ENCODE assay signal across 17 cellular contexts in genomic region chr6:89073014-89073620, GRCh38. TPM values are rescaled to one million over a fixed set of nuclear protein-coding genes. Genes with fewer than 3 reads are reported as not detected.
A peak's percentile ranks its signal among the peaks of the same experiment; 100 is the strongest.
DNase-seq lines count a peak whose midpoint lies in the region; ATAC-seq and TF ChIP-seq lines count a peak whose summit lies in the region.
"Had no signal": no experiment of that assay in that cellular context is flagged by ENCODE, and none has a peak within 500 bp of the region (broad histone marks: within the 10 kb centered on the region; RNA-seq: fewer than 3 reads in every experiment).

No MANE protein-coding gene starts in this region.

- H4K8ac ChIP-seq in mesenchymal stem cell (ENCODE audit: low read length): peak overlapping the region; percentile 51

- DNase-seq in Right ventricle myocardium inferior (ENCODE audit: missing footprints) (no peak), cardiac septum (ENCODE audit: low spot score) (no peak), chondrocyte (ENCODE audit: low spot score) (no peak), mesenchymal stem cell (peak; percentile 53), upper lobe of right lung (no peak), cerebellar nuclear complex (lab: John Stamatoyannopoulos, UW) (no peak), NCI-H2196 treated with DMSO at 0.1 percent for 48 hours (lab: John Stamatoyannopoulos, UW; ENCODE audit: unreplicated experiment) (no peak)
- DNase-seq: activated CD4-positive, alpha-beta memory T cell treated with anti-CD3 and anti-CD28 coated beads, Interleukin-2, amount 10 ng/mL, durations not matched to agents 7 days and 5 days; activated naive CD4-positive, alpha-beta T cell treated with anti-CD3 and anti-CD28 coated beads, Interleukin-2, amount 10 ng/mL, durations not matched to agents 7 days and 5 days; gastrocnemius medialis; left colon; NCI-H524 treated with DMSO at 0.1 percent for 48 hours; T-helper 1 cell had no signal

- H3K27ac Mint-ChIP-seq in chondrocyte (ENCODE audit: unreplicated experiment): peak overlapping the region; percentile 41
- H3K27ac Mint-ChIP-seq: activated CD4-positive, alpha-beta memory T cell treated with anti-CD3 and anti-CD28 coated beads, Interleukin-2, amount 10 ng/mL, durations not matched to agents 7 days and 5 days; activated naive CD4-positive, alpha-beta T cell treated with anti-CD3 and anti-CD28 coated beads, Interleukin-2, amount 10 ng/mL, durations not matched to agents 7 days and 5 days had no signal

- peak overlapping the region in 1 of 2 experiments; percentile 59 for H3K18ac ChIP-seq in mesenchymal stem cell (ENCODE audit: low read depth in 1 of 2, low read length in 2 of 2)

- no peak overlapping the region for H3K14ac ChIP-seq in mesenchymal stem cell (ENCODE audit: low read length in 2 of 2)

- intact Hi-C loops in Right ventricle myocardium inferior (cut with DNase I) (no loop called here), cardiac septum (cut with DNase I) (no loop called here), upper lobe of right lung (cut with DNase I) (no loop called here)

- no peak overlapping the region for H2BK120ac ChIP-seq in mesenchymal stem cell (ENCODE audit: low read depth, low read length)

- H3K27ac ChIP-seq in mesenchymal stem cell (ENCODE audit: low read length, poor library complexity, severe bottlenecking) (no peak overlapping the region), upper lobe of right lung (peak overlapping the region; percentile 25)
- H3K27ac ChIP-seq: coronary artery, gastrocnemius medialis, prostate gland had no signal

- H4K91ac ChIP-seq in mesenchymal stem cell (ENCODE audit: low read length): no peak overlapping the region

- no peak overlapping the region for H2BK12ac ChIP-seq in mesenchymal stem cell (ENCODE audit: low read length in 2 of 2)

- no peaks in the 10 kb centered on the region for H3K27me3 Mint-ChIP-seq in chondrocyte (ENCODE audit: low read depth)

- H3K4me2 ChIP-seq in mesenchymal stem cell (ENCODE audit: low read length, poor library complexity, severe bottlenecking): no peak overlapping the region

- peaks cover 19% of the 10 kb centered on the region for H3K4me1 Mint-ChIP-seq in chondrocyte (ENCODE audit: low read depth)
- H3K4me1 Mint-ChIP-seq: activated CD4-positive, alpha-beta memory T cell treated with anti-CD3 and anti-CD28 coated beads, Interleukin-2, amount 10 ng/mL, durations not matched to agents 7 days and 5 days had no signal

- H3K36me3 Mint-ChIP-seq in chondrocyte (ENCODE audit: low read depth): no peaks in the 10 kb centered on the region

- ATAC-seq in Right ventricle myocardium inferior: peak; percentile 72
- peak; percentile 91 for ATAC-seq in upper lobe of right lung
- no peak for ATAC-seq in HG03342 (IDR thresholded peaks at IDR 0.05; ENCODE audit: unreplicated experiment)
- ATAC-seq: left colon had no signal

- H3K27me3 ChIP-seq in mesenchymal stem cell (ENCODE audit: control insufficient read depth in 1 of 2, insufficient read depth in 1 of 2, low read length in 2 of 2) (no peaks in the 10 kb centered on the region), upper lobe of right lung (no peaks in the 10 kb centered on the region)
- H3K27me3 ChIP-seq: gastrocnemius medialis had no signal

- H3K9me3 ChIP-seq in mesenchymal stem cell (ENCODE audit: control insufficient read depth, low read length): no peaks in the 10 kb centered on the region
- H3K9me3 ChIP-seq in upper lobe of right lung: no peaks in the 10 kb centered on the region
- H3K9me3 ChIP-seq: gastrocnemius medialis, prostate gland had no signal

- H3K4me1 ChIP-seq in mesenchymal stem cell (ENCODE audit: control insufficient read depth, insufficient read depth, low read depth, low read length): no peaks in the 10 kb centered on the region
- no peaks in the 10 kb centered on the region for H3K4me1 ChIP-seq in upper lobe of right lung
- H3K4me1 ChIP-seq: gastrocnemius medialis, prostate gland had no signal

- no peak overlapping the region for H2BK15ac ChIP-seq in mesenchymal stem cell (ENCODE audit: low read depth, poor library complexity, severe bottlenecking)

- no peak overlapping the region for H2AK5ac ChIP-seq in mesenchymal stem cell (ENCODE audit: low read length, severe bottlenecking)

- no peak overlapping the region for H3K23ac ChIP-seq in mesenchymal stem cell (ENCODE audit: low read length in 2 of 2)

- no peak for TF ChIP-seq CTCF in chondrocyte (IDR thresholded peaks at IDR 0.05)
- TF ChIP-seq CTCF in upper lobe of right lung (IDR thresholded peaks at IDR 0.05): no peak

- H3K9me3 Mint-ChIP-seq in chondrocyte (ENCODE audit: low read depth): no peaks in the 10 kb centered on the region
- H3K9me3 Mint-ChIP-seq: activated CD4-positive, alpha-beta memory T cell treated with anti-CD3 and anti-CD28 coated beads, Interleukin-2, amount 10 ng/mL, durations not matched to agents 7 days and 5 days; activated naive CD4-positive, alpha-beta T cell treated with anti-CD3 and anti-CD28 coated beads, Interleukin-2, amount 10 ng/mL, durations not matched to agents 7 days and 5 days had no signal

- H2BK5ac ChIP-seq in mesenchymal stem cell (ENCODE audit: low read depth, low read length, poor library complexity, severe bottlenecking): no peak overlapping the region

- no peak overlapping the region for H3K4me3 Mint-ChIP-seq in chondrocyte (ENCODE audit: unreplicated experiment)
- H3K4me3 Mint-ChIP-seq: activated CD4-positive, alpha-beta memory T cell treated with anti-CD3 and anti-CD28 coated beads, Interleukin-2, amount 10 ng/mL, durations not matched to agents 7 days and 5 days; activated naive CD4-positive, alpha-beta T cell treated with anti-CD3 and anti-CD28 coated beads, Interleukin-2, amount 10 ng/mL, durations not matched to agents 7 days and 5 days had no signal

- 47% methylated on average over 4 of the region's 4 CpGs for WGBS in mesenchymal stem cell

- H3K9ac ChIP-seq in mesenchymal stem cell (ENCODE audit: low read length): no peak overlapping the region

- H3K36me3 ChIP-seq in mesenchymal stem cell (ENCODE audit: control insufficient read depth in 1 of 2, insufficient read depth in 2 of 2, low read depth in 1 of 2, low read length in 2 of 2): no peaks in the 10 kb centered on the region
- no peaks in the 10 kb centered on the region for H3K36me3 ChIP-seq in upper lobe of right lung
- H3K36me3 ChIP-seq: gastrocnemius medialis, prostate gland had no signal

- peak overlapping the region; percentile 29 for H2AFZ ChIP-seq in mesenchymal stem cell (ENCODE audit: low read depth, low read length)

- no peak overlapping the region for H3K4ac ChIP-seq in mesenchymal stem cell (ENCODE audit: low read depth in 1 of 2, low read length in 2 of 2)

- H3K4me3 ChIP-seq in mesenchymal stem cell (ENCODE audit: insufficient read depth in 1 of 2, low read depth in 1 of 2, low read length in 2 of 2) (no peak overlapping the region), upper lobe of right lung (no peak overlapping the region)
- H3K4me3 ChIP-seq: coronary artery, gastrocnemius medialis, prostate gland had no signal

- H3K79me1 ChIP-seq in mesenchymal stem cell (replicated peaks; ENCODE audit: low read length, poor library complexity, severe bottlenecking): no peaks in the 10 kb centered on the region

RNA-seq across cellular contexts. Expression of gene PNRC1, which starts 7.4 kb away (rescaled TPM):
- total RNA-seq in Right ventricle myocardium inferior (139 TPM), cardiac septum (211 TPM), chondrocyte (104 to 115 TPM (median 111 TPM) in 3 replicates), upper lobe of right lung (183 TPM)
- polyA plus RNA-seq in mesenchymal stem cell (2013, experiment 1 of 2): 105 TPM
- polyA plus RNA-seq in mesenchymal stem cell (2013, experiment 2 of 2): 108 TPM

RNA-seq across cellular contexts. Expression of gene SRSF12, which starts 44.8 kb away (rescaled TPM):
- total RNA-seq in Right ventricle myocardium inferior: 0.24 TPM
- 0.40 TPM for total RNA-seq in cardiac septum
- total RNA-seq in chondrocyte: 2.9 to 5.9 TPM (median 4.8 TPM) in 3 replicates
- polyA plus RNA-seq in mesenchymal stem cell (2013, experiment 1 of 2): 0.25 TPM
- polyA plus RNA-seq in mesenchymal stem cell (2013, experiment 2 of 2): 0.23 TPM
- not detected for total RNA-seq in upper lobe of right lung
- total RNA-seq: activated CD4-positive, alpha-beta memory T cell treated with anti-CD3 and anti-CD28 coated beads, Interleukin-2, amount 10 ng/mL, durations not matched to agents 7 days and 5 days; M059J had no signal
